1 cellular context compared by ENCODE assay signal in genomic region chr19:53892301-53892980, GRCh38.
TF ChIP-seq lines count a peak whose summit lies in the region.

No MANE protein-coding gene starts in this region.

TF ChIP-seq in GM23338, 12 proteins besides CTCF, POLR2A, EP300 and RAD21 (continued from another document):
- TF ChIP-seq ZNF462 (CRISPR knock-in tag; IDR thresholded peaks at IDR 0.05) = no peak
- no peak for TF ChIP-seq CREB1 (CRISPR knock-in tag; IDR thresholded peaks at IDR 0.05; ENCODE audit: low read depth)
- no peak for TF ChIP-seq REST (IDR thresholded peaks at IDR 0.05; ENCODE audit: unreplicated experiment)
- TF ChIP-seq NANOG (IDR thresholded peaks at IDR 0.05; ENCODE audit: borderline replicate concordance) = no peak
- no peak for TF ChIP-seq ZNF114 (CRISPR knock-in tag; IDR thresholded peaks at IDR 0.05)
- TF ChIP-seq EZH2phosphoT487 (IDR thresholded peaks at IDR 0.05; ENCODE audit: unreplicated experiment) = no peak
TF ChIP-seq in GM23338: peak in this region for 0.
